In the genomic region with DNA sequence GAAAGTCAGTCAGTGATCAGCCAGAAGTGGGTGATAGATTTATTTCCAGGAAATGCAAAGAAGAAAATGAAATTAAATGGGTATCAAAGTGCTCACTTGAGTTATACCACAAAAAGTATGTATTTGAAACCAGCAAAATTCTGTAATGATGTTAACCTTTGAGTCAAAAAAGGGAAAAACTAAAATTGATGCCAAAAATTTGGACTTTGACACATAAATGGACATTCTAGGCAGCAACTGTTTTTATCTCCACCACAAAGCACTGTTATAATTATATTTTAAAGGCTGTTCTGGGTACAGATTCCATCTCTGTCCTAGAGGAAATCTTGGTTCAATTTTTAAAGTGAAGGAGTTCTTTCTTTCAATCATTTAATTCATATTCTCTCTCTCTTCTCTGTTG, we compare ENCODE assay signal across 30 cellular contexts. TPM values are rescaled to one million over a fixed set of nuclear protein-coding genes. Genes with fewer than 3 reads are reported as not detected.
"Had no signal": no experiment of that assay in that cellular context is flagged by ENCODE, and none has a peak within 500 bp of the region (broad histone marks: within the 10 kb centered on the region; RNA-seq: fewer than 3 reads in every experiment).

No MANE protein-coding gene starts in this region.

- H3K9me3 ChIP-seq: colonic mucosa, esophagus muscularis mucosa, esophagus squamous epithelium, gastrocnemius medialis, gastroesophageal sphincter, heart left ventricle had no signal

- ATAC-seq: effector memory CD8-positive, alpha-beta T cell; esophagus mucosa; foreskin keratinocyte; gastrocnemius medialis; gastroesophageal sphincter; heart left ventricle; heart right ventricle had no signal

- H3K27ac Mint-ChIP-seq: dendritic cell treated with granulocyte-macrophage colony-stimulating factor and Interleukin-4, amounts not matched to agents 40 ng/mL and 50 ng/mL, for 4 days; effector memory CD8-positive, alpha-beta T cell; endodermal cell had no signal

- H3K4me1 Mint-ChIP-seq: endodermal cell had no signal

- H3K36me3 ChIP-seq: colonic mucosa, esophagus squamous epithelium had no signal

- FAIRE-seq: colon, endometrium, endothelial cell of umbilical vein, frontal cortex had no signal

- DNase-seq: colonic mucosa; cortex of kidney; dermis blood vessel endothelial cell; dorsolateral prefrontal cortex; effector CD4-positive, alpha-beta T cell; effector CD8-positive, alpha-beta T cell; effector memory CD4-positive, alpha-beta T cell; effector memory CD8-positive, alpha-beta T cell; endodermal cell; erythroblast; esophagus squamous epithelium; foreskin fibroblast; foreskin keratinocyte; foreskin melanocyte; gastrocnemius medialis; glutamatergic neuron; head of caudate nucleus; heart left ventricle; heart right ventricle had no signal

- H3K4me1 ChIP-seq: colonic mucosa, esophagus squamous epithelium, foreskin keratinocyte, gastrocnemius medialis, gastroesophageal sphincter, heart left ventricle, heart right ventricle had no signal

- H3K27ac ChIP-seq: colonic mucosa, coronary artery, dorsolateral prefrontal cortex, epithelial cell of prostate, esophagus muscularis mucosa, esophagus squamous epithelium, foreskin keratinocyte, gastrocnemius medialis, gastroesophageal sphincter, heart left ventricle, heart right ventricle had no signal

- H3K9me3 Mint-ChIP-seq: effector memory CD8-positive, alpha-beta T cell; endodermal cell had no signal

- H3K27me3 ChIP-seq: colonic mucosa, dorsolateral prefrontal cortex, esophagus muscularis mucosa, esophagus squamous epithelium, foreskin keratinocyte, gastrocnemius medialis, gastroesophageal sphincter, heart left ventricle, heart right ventricle had no signal

- H3K4me3 Mint-ChIP-seq: dendritic cell treated with granulocyte-macrophage colony-stimulating factor and Interleukin-4, amounts not matched to agents 40 ng/mL and 50 ng/mL, for 4 days; effector memory CD8-positive, alpha-beta T cell; endodermal cell had no signal

- H3K27me3 Mint-ChIP-seq: dendritic cell treated with granulocyte-macrophage colony-stimulating factor and Interleukin-4, amounts not matched to agents 40 ng/mL and 50 ng/mL, for 4 days; effector memory CD8-positive, alpha-beta T cell had no signal

- H3K4me3 ChIP-seq: colonic mucosa, coronary artery, dorsolateral prefrontal cortex, esophagus muscularis mucosa, esophagus squamous epithelium, gastrocnemius medialis, gastroesophageal sphincter, heart left ventricle, heart right ventricle had no signal

RNA-seq across cellular contexts. Expression of a gene that starts 31.7 kb away (rescaled TPM):
- total RNA-seq: dermis microvascular lymphatic vessel endothelial cell, endothelial cell of umbilical vein, foreskin keratinocyte had no signal
- polyA plus RNA-seq: endothelial cell of umbilical vein, foreskin keratinocyte had no signal
